35 cellular contexts compared by ENCODE assay signal in the genomic region with DNA sequence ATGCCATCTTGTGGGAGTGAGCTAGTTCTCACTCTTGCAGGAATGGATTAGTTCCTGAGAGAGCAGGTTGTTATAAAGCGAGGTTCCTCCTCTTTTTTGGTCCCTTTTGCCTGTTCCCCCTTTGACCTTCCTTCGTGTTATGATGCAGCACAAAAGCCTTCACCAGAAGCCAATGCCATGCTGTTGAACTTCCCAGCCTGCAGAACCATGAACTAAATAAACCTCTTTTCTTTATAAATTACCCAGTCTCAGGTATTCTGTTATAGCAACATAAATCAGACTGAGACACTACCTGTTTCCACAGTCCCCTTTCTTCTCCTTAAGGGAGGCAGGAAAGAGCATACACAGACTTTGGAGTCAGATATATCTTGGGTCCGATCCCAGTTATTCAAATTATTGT. TPM values are rescaled to one million over a fixed set of nuclear protein-coding genes. Genes with fewer than 3 reads are reported as not detected.
"Had no signal": no experiment of that assay in that cellular context is flagged by ENCODE, and none has a peak within 500 bp of the region (broad histone marks: within the 10 kb centered on the region; RNA-seq: fewer than 3 reads in every experiment).

No MANE protein-coding gene starts in this region.

- H3K4me2 ChIP-seq: KMS-11 had no signal

- H3K27ac ChIP-seq: KMS-11 had no signal

- H3K27me3 ChIP-seq: MG63 had no signal

- H3K9ac ChIP-seq: KMS-11 had no signal

- DNase-seq: Karpas-422, Kasumi-1, MG63, MM.1S, MV-4-11, NCI-H1048, NCI-H1092, NCI-H1092 treated with DMSO at 0.1 percent for 48 hours, NCI-H1105, NCI-H1105 treated with DMSO at 0.1 percent for 48 hours, NCI-H1417, NCI-H1417 treated with DMSO at 0.1 percent for 48 hours, NCI-H1436, NCI-H1436 treated with DMSO at 0.1 percent for 48 hours, NCI-H146, NCI-H1694, NCI-H1694 treated with DMSO at 0.1 percent for 48 hours, NCI-H187, NCI-H187 treated with DMSO at 0.1 percent for 48 hours, NCI-H1930, NCI-H2029, NCI-H2029 treated with DMSO at 0.1 percent for 48 hours, NCI-H2081, NCI-H2081 treated with DMSO at 0.1 percent for 48 hours, NCI-H2107, NCI-H2171, NCI-H2171 treated with DMSO at 0.1 percent for 48 hours, NCI-H2227 treated with DMSO at 0.1 percent for 48 hours, NCI-H226, NCI-H345, NCI-H446, NCI-H446 treated with DMSO at 0.1 percent for 48 hours, NCI-H510A had no signal

- H3K4me3 ChIP-seq: MG63 had no signal

- H3K36me3 ChIP-seq: MG63 had no signal

RNA-seq across cellular contexts. Expression of gene DISP3, which starts 25.6 kb away (rescaled TPM):
- total RNA-seq: LHCN-M2 had no signal
